In genomic region chr12:48366131-48366530, GRCh38 we compare ENCODE assay signal across 23 cellular contexts. TPM values are rescaled to one million over a fixed set of nuclear protein-coding genes. Genes with fewer than 3 reads are reported as not detected.
DNase-seq lines count a peak whose midpoint lies in the region; ATAC-seq, FAIRE-seq and TF ChIP-seq lines count a peak whose summit lies in the region.
"Had no signal": no experiment of that assay in that cellular context is flagged by ENCODE, and none has a peak within 500 bp of the region (broad histone marks: within the 10 kb centered on the region; RNA-seq: fewer than 3 reads in every experiment).

No MANE protein-coding gene starts in this region.

- no peak overlapping the region for H2BK15ac ChIP-seq in mesendoderm (replicated peaks; ENCODE audit: low read depth)

- H3K9me3 ChIP-seq in astrocyte (ENCODE audit: insufficient read depth, low read depth, low read length) (no peaks in the 10 kb centered on the region), gastroesophageal sphincter (no peaks in the 10 kb centered on the region), hepatocyte (ENCODE audit: low read depth) (no peaks in the 10 kb centered on the region)
- H3K9me3 ChIP-seq: SK-N-SH had no signal

- no peak overlapping the region for H2BK5ac ChIP-seq in mesendoderm (ENCODE audit: low read length)

- no peaks in the 10 kb centered on the region for H3K36me3 Mint-ChIP-seq in astrocyte (ENCODE audit: low read depth, unreplicated experiment)

- H3K4me2 ChIP-seq in astrocyte (ENCODE audit: low read length) = no peak overlapping the region
- no peak overlapping the region for H3K4me2 ChIP-seq in mesendoderm (ENCODE audit: low read length)
- no peak overlapping the region for H3K4me2 ChIP-seq in hepatocyte
- H3K4me2 ChIP-seq: SK-N-SH had no signal

- H2AK5ac ChIP-seq in mesendoderm (ENCODE audit: low read length) = no peak overlapping the region

- no peak overlapping the region for H3K23ac ChIP-seq in mesendoderm (ENCODE audit: low read length)

- H3K4ac ChIP-seq in mesendoderm (ENCODE audit: low read depth, low read length) = no peak overlapping the region

- H3K27ac ChIP-seq in astrocyte (ENCODE audit: low read depth, low read length) (no peak overlapping the region), mesendoderm (ENCODE audit: low read depth, low read length) (no peak overlapping the region), gastroesophageal sphincter (no peak overlapping the region), hepatocyte (no peak overlapping the region)
- H3K27ac ChIP-seq: RWPE1 had no signal

- H3K56ac ChIP-seq in mesendoderm (ENCODE audit: low read length) = no peak overlapping the region

- H3K18ac ChIP-seq in mesendoderm (ENCODE audit: low read length) = no peak overlapping the region

- no peak overlapping the region for H4K8ac ChIP-seq in mesendoderm (ENCODE audit: low read depth, low read length)

- H3K4me1 ChIP-seq in astrocyte (ENCODE audit: insufficient read depth, low read length) (no peaks in the 10 kb centered on the region), mesendoderm (ENCODE audit: control insufficient read depth, low read depth, low read length) (no peaks in the 10 kb centered on the region), gastroesophageal sphincter (no peaks in the 10 kb centered on the region), hepatocyte (ENCODE audit: insufficient read depth) (no peaks in the 10 kb centered on the region)

- H3K4me3 Mint-ChIP-seq in astrocyte (ENCODE audit: unreplicated experiment) = no peak overlapping the region
- H3K4me3 Mint-ChIP-seq: B cell, CD14-positive monocyte had no signal

- peaks cover 2% of the 10 kb centered on the region for H3K27me3 Mint-ChIP-seq in astrocyte (ENCODE audit: low read depth, unreplicated experiment)

- ATAC-seq in gastroesophageal sphincter = no peak
- no peak for ATAC-seq in GM21423 (IDR thresholded peaks at IDR 0.05; ENCODE audit: unreplicated experiment)
- ATAC-seq: PC-3 had no signal

- DNase-seq in AG20443 (ENCODE audit: low spot score) (peak; percentile 20), M059J (ENCODE audit: low read depth) (peak; percentile 11), astrocyte (ENCODE audit: low read depth) (peak; percentile 28), mesendoderm (peak; percentile 1), NCI-H526 (lab: John Stamatoyannopoulos, UW) (no peak), hepatocyte (ENCODE audit: low spot score) (no peak)
- DNase-seq: EL, HCEC 1CT, KBM-7, NCI-H1092, NCI-H1436, NCI-H1930, NCI-H2171, NCI-H345, NCI-H524, PC-3, SIG-M5, SK-N-SH had no signal

- no peak overlapping the region for H2AFZ ChIP-seq in astrocyte (ENCODE audit: low read depth, low read length)
- no peak overlapping the region for H2AFZ ChIP-seq in hepatocyte

- TF ChIP-seq CTCF in astrocyte (IDR thresholded peaks at IDR 0.05; ENCODE audit: insufficient read depth, low read depth, low read length) (no peak), gastroesophageal sphincter (IDR thresholded peaks at IDR 0.05) (no peak), hepatocyte (IDR thresholded peaks at IDR 0.05; ENCODE audit: poor library complexity) (no peak)

- TF ChIP-seq EP300 in gastroesophageal sphincter (IDR thresholded peaks at IDR 0.05) = no peak

- no CpG with 5 or more reads among the region's 2 CpGs for WGBS in mesendoderm (ENCODE audit: extremely low coverage, insufficient coverage, low lambda C conversion rate)
- WGBS in gastroesophageal sphincter (ENCODE audit: low coverage in 1 of 2), 2 donors = 46 to 49% methylated on average over 2 of the region's 2 CpGs
- 28% methylated on average over 2 of the region's 2 CpGs for WGBS in hepatocyte (ENCODE audit: low lambda C conversion rate, missing lambda C conversion rate)

- H3K27ac Mint-ChIP-seq in astrocyte (ENCODE audit: unreplicated experiment) = no peak overlapping the region
- H3K27ac Mint-ChIP-seq: B cell had no signal

- H3K27me3 ChIP-seq in astrocyte (ENCODE audit: insufficient read depth, low read length) (no peaks in the 10 kb centered on the region), mesendoderm (ENCODE audit: insufficient read depth, low read length, poor library complexity) (no peaks in the 10 kb centered on the region), gastroesophageal sphincter (no peaks in the 10 kb centered on the region), hepatocyte (no peaks in the 10 kb centered on the region)

- no peaks in the 10 kb centered on the region for H3K79me2 ChIP-seq in astrocyte (ENCODE audit: insufficient read depth, low read length)
- no peaks in the 10 kb centered on the region for H3K79me2 ChIP-seq in mesendoderm (ENCODE audit: control insufficient read depth, insufficient read depth, low read length)
- no peaks in the 10 kb centered on the region for H3K79me2 ChIP-seq in hepatocyte

- no peaks in the 10 kb centered on the region for H3K4me1 Mint-ChIP-seq in astrocyte (ENCODE audit: low read depth, unreplicated experiment)
- H3K4me1 Mint-ChIP-seq: B cell, CD14-positive monocyte had no signal

- TF ChIP-seq POLR2A in gastroesophageal sphincter (IDR thresholded peaks at IDR 0.05) = no peak

- H3K36me3 ChIP-seq in astrocyte (ENCODE audit: insufficient read depth, low read length) (no peaks in the 10 kb centered on the region), mesendoderm (ENCODE audit: control insufficient read depth, insufficient read depth, low read length) (no peaks in the 10 kb centered on the region), gastroesophageal sphincter (peaks cover 0 to 4% of the 10 kb centered on the region in 2 donors), hepatocyte (replicated peaks; ENCODE audit: insufficient read depth, low read depth) (no peaks in the 10 kb centered on the region)

- no peak overlapping the region for H2BK120ac ChIP-seq in mesendoderm (ENCODE audit: low read depth, low read length)

- no peak overlapping the region for H3K4me3 ChIP-seq in astrocyte (ENCODE audit: insufficient read depth, low read depth, low read length)
- no peak overlapping the region for H3K4me3 ChIP-seq in mesendoderm (ENCODE audit: low read length)
- no peak overlapping the region for H3K4me3 ChIP-seq in gastroesophageal sphincter
- H3K4me3 ChIP-seq in hepatocyte = no peak overlapping the region

- no peaks in the 10 kb centered on the region for H3K9me3 Mint-ChIP-seq in astrocyte (ENCODE audit: unreplicated experiment)

- H3K9me2 ChIP-seq in hepatocyte (replicated peaks; ENCODE audit: insufficient read depth) = no peaks in the 10 kb centered on the region

- no peaks in the 10 kb centered on the region for H4K20me1 ChIP-seq in astrocyte (ENCODE audit: insufficient read depth, low read length)
- no peaks in the 10 kb centered on the region for H4K20me1 ChIP-seq in hepatocyte (ENCODE audit: insufficient read depth, poor library complexity, severe bottlenecking)

- H3K79me1 ChIP-seq in mesendoderm (ENCODE audit: low read length) = no peaks in the 10 kb centered on the region

- no peak overlapping the region for H4K5ac ChIP-seq in mesendoderm (ENCODE audit: low read length)

- no peak overlapping the region for H3K9ac ChIP-seq in astrocyte (ENCODE audit: low read length)
- H3K9ac ChIP-seq in mesendoderm (ENCODE audit: low read length) = no peak overlapping the region
- H3K9ac ChIP-seq: SK-N-SH had no signal

- no peak for FAIRE-seq in astrocyte (lab: Jason Lieb, UNC)

RNA-seq across cellular contexts. Expression of gene ZNF641, which starts 15.4 kb away (rescaled TPM):
- total RNA-seq in M059J (2014; rRNA removed; shearing (Covaris generic)) = 3.9 and 7.8 TPM in 2 replicates
- total RNA-seq in astrocyte (7.1 and 9.2 TPM in 2 replicates), gastroesophageal sphincter (10 to 100 TPM; 27.1 to 33.0 (median 30.7) TPM), hepatocyte (37.1 and 37.2 TPM in 2 replicates)
- 3.8 TPM for polyA plus RNA-seq in mesendoderm (2013, experiment 1 of 2)
- polyA plus RNA-seq in mesendoderm (2013, experiment 2 of 2) = 3.7 TPM
- polyA plus RNA-seq in hepatocyte = 15.5 and 16.2 TPM in 2 replicates

Comparison
In these comparisons a context has a peak if more than half of its experiments do, and no peak if none do; other contexts are left out.
1. DNase-seq: peak in AG20443 (single experiment), M059J (single experiment), astrocyte (single experiment) and mesendoderm (single experiment); none in NCI-H526 (0 of 2) and hepatocyte (single experiment).